Comparison of ENCODE assay signal across 7 cellular contexts in genomic region chr12:38961044-38961443, GRCh38. TPM values are rescaled to one million over a fixed set of nuclear protein-coding genes. Genes with fewer than 3 reads are reported as not detected.
"Had no signal": no experiment of that assay in that cellular context is flagged by ENCODE, and none has a peak within 500 bp of the region (broad histone marks: within the 10 kb centered on the region; RNA-seq: fewer than 3 reads in every experiment).

No MANE protein-coding gene starts in this region.

- H3K4me3 ChIP-seq: HAP-1, K562 had no signal

- H3K9me3 ChIP-seq: HAP-1 had no signal

- ATAC-seq: HCT116, HepG2, K562 had no signal

- DNase-seq: GOT3, IMR-90, KG1 had no signal

- H3K36me3 ChIP-seq: HAP-1 had no signal

RNA-seq across cellular contexts. Expression of gene CPNE8, which starts 55.7 kb away (rescaled TPM):
- total RNA-seq: IMR-90 had no signal
- polyA plus RNA-seq: IMR-90 had no signal
